ENCODE assay signal across 8 cellular contexts in genomic region chrX:79366888-79367749, GRCh38. TPM values are rescaled to one million over a fixed set of nuclear protein-coding genes. Genes with fewer than 3 reads are reported as not detected.
DNase-seq lines count a peak whose midpoint lies in the region; ATAC-seq, FAIRE-seq and TF ChIP-seq lines count a peak whose summit lies in the region.

Gene ITM2A (minus strand): TSS chrX:79367334. CDS start chrX:79367215, 119 bp downstream.

- H3K9me3 ChIP-seq in HUES64 (ENCODE audit: insufficient read depth, low read depth, low read length) (no peaks in the 10 kb centered on the region), prostate gland (no peaks in the 10 kb centered on the region)

- peak within 1 kb of the TSS; percentile 60 for H3K9ac ChIP-seq in HUES64 (ENCODE audit: low read depth, low read length)

- peak; percentile 35 for ATAC-seq in GM19468 (IDR thresholded peaks at IDR 0.05; ENCODE audit: extremely low read depth, unreplicated experiment)

- FAIRE-seq in frontal cortex (lab: Jason Lieb, UNC) = no peak

- no peaks in the 10 kb centered on the region for H3K36me3 ChIP-seq in HUES64 (ENCODE audit: insufficient read depth, low read length)
- H3K36me3 ChIP-seq in prostate gland = no peaks in the 10 kb centered on the region

- peak within 1 kb of the TSS; percentile 85 for H3K27ac Mint-ChIP-seq in type B pancreatic cell

- H3K27ac ChIP-seq in HUES64 (ENCODE audit: low read depth, low read length) (peak within 1 kb of the TSS; percentile 42; the same call in 1 of the 2 replicates), prostate gland (no peak within 1 kb of the TSS)

- no peaks in the 10 kb centered on the region for H3K36me3 Mint-ChIP-seq in type B pancreatic cell

- TF ChIP-seq POLR2A in prostate gland (IDR thresholded peaks at IDR 0.05) = no peak

- H3K4me1 ChIP-seq in HUES64 (ENCODE audit: insufficient read depth, low read length) (peaks cover 3% of the 10 kb centered on the region; the same call in 1 of the 2 replicates), prostate gland (replicated peaks) (no peaks in the 10 kb centered on the region)

- 2% methylated on average over 35 of the region's 38 CpGs for WGBS in HUES64
- 19% methylated on average over 24 of the region's 38 CpGs for WGBS in prostate gland

- H3K4me1 Mint-ChIP-seq in type B pancreatic cell (ENCODE audit: unreplicated experiment) = peaks cover 4% of the 10 kb centered on the region

- intact Hi-C loops in prostate gland (cut with DNase I) = no loop called here

- H3K4me3 ChIP-seq in HUES64 (ENCODE audit: low read length) (peak within 1 kb of the TSS; percentile 70), prostate gland (peak within 1 kb of the TSS; percentile 18 to 27)

- DNase-seq in Ammon's horn (ENCODE audit: low spot score) (peak; percentile 5), activated T-cell treated with anti-CD3 and anti-CD28 coated beads for 48 hours (ENCODE audit: low read depth) (peak; percentile 35), frontal cortex (ENCODE audit: low spot score in 2 of 2) (peak in 1 of 2 donors; percentile 2), prostate gland (ENCODE audit: low spot score) (no peak), type B pancreatic cell (ENCODE audit: extremely low spot score, unreplicated experiment) (no peak), NAMALWA (ENCODE audit: low spot score) (no peak)

- peaks cover 12% of the 10 kb centered on the region for H3K27me3 Mint-ChIP-seq in type B pancreatic cell

- no peaks in the 10 kb centered on the region for H3K9me3 Mint-ChIP-seq in type B pancreatic cell

- TF ChIP-seq CTCF in prostate gland (IDR thresholded peaks at IDR 0.05) (no peak), type B pancreatic cell (conservative IDR thresholded peaks at IDR 0.05) (no peak)

- H3K27me3 ChIP-seq in HUES64 (ENCODE audit: insufficient read depth, low read length) = peaks cover 10% of the 10 kb centered on the region; the same call in 1 of the 2 replicates
- no peaks in the 10 kb centered on the region for H3K27me3 ChIP-seq in prostate gland (replicated peaks; ENCODE audit: insufficient read depth)

- H3K4me3 Mint-ChIP-seq in type B pancreatic cell = peak within 1 kb of the TSS; percentile 89

RNA-seq across cellular contexts. Expression of gene ITM2A, which starts in this region (rescaled TPM):
- polyA plus RNA-seq in HUES64 (2013, experiment 1 of 2) = 16.5 TPM
- polyA plus RNA-seq in HUES64 (2013, experiment 2 of 2) = 15.7 TPM
- total RNA-seq in frontal cortex = 71.3 TPM
- 10 to 100 TPM; 22.4 to 23.0 TPM for total RNA-seq in prostate gland
- total RNA-seq in type B pancreatic cell (ENCODE audit: low replicate concordance) = 4.1 and 5.9 TPM in 2 replicates

Comparison
In these comparisons a context has a peak if more than half of its experiments do, and no peak if none do; other contexts are left out.
1. DNase-seq: peak in Ammon's horn (single experiment) and activated T-cell treated with anti-CD3 and anti-CD28 coated beads for 48 hours (single experiment); none in prostate gland (single experiment), type B pancreatic cell (single experiment) and NAMALWA (single experiment).